8 cellular contexts compared by ENCODE assay signal in genomic region chr19:35642798-35643254, GRCh38. TPM values are rescaled to one million over a fixed set of nuclear protein-coding genes. Genes with fewer than 3 reads are reported as not detected.
DNase-seq lines count a peak whose midpoint lies in the region; ATAC-seq and TF ChIP-seq lines count a peak whose summit lies in the region.

No MANE protein-coding gene starts in this region.

- H3K4me3 ChIP-seq in GM06990 (replicated peaks; ENCODE audit: low read depth, low read length) (peak overlapping the region; percentile 64), SK-N-MC (peak overlapping the region; percentile 97), fibroblast of pulmonary artery (replicated peaks; ENCODE audit: low read depth, low read length) (peak overlapping the region; percentile 60), psoas muscle (peak overlapping the region; percentile 67)

- H3K9ac ChIP-seq in SK-N-MC (ENCODE audit: insufficient read length), result peak overlapping the region; percentile 83

- H3K27ac ChIP-seq in SK-N-MC (no peak overlapping the region), psoas muscle (no peak overlapping the region)

- intact Hi-C loops in psoas muscle (cut with DNase I), result no loop called here

- ATAC-seq in psoas muscle (no peak), HG03097 (IDR thresholded peaks at IDR 0.05; ENCODE audit: low FRiP score, unreplicated experiment) (no peak), GM21737 (IDR thresholded peaks at IDR 0.05; ENCODE audit: unreplicated experiment) (no peak)

- H3K4me1 ChIP-seq in psoas muscle, result peaks cover 9% of the 10 kb centered on the region

- no peak for TF ChIP-seq CTCF in GM06990 (IDR thresholded peaks at IDR 0.05; ENCODE audit: insufficient read depth, low read length, poor library complexity, severe bottlenecking)
- TF ChIP-seq CTCF in fibroblast of pulmonary artery (IDR thresholded peaks at IDR 0.05; ENCODE audit: low read length, missing control alignments), result no peak
- TF ChIP-seq CTCF in psoas muscle (IDR thresholded peaks at IDR 0.05), result no peak

- 33 to 44% (median 42%) methylated on average over 13 to 15 of the region's 15 CpGs for WGBS in psoas muscle, 3 donors

- H3K36me3 ChIP-seq in GM06990 (ENCODE audit: control insufficient read depth, insufficient read depth, low read length) (peaks cover 5% of the 10 kb centered on the region), SK-N-MC (ENCODE audit: insufficient read depth, low read length) (peaks cover 2% of the 10 kb centered on the region; the same call in 1 of the 2 replicates), psoas muscle (ENCODE audit: insufficient read depth in 1 of 2, low read depth in 1 of 2) (peaks cover 0 to 7% of the 10 kb centered on the region in 2 donors)

- H3K9me3 ChIP-seq in SK-N-MC (ENCODE audit: low read depth, low read length) (no peaks in the 10 kb centered on the region), psoas muscle (no peaks in the 10 kb centered on the region)

- DNase-seq in GM06990 (ENCODE audit: extremely low read depth, insufficient read length) (no peak), SK-N-MC (ENCODE audit: low read depth, low spot score) (no peak), fibroblast of pulmonary artery (ENCODE audit: low read depth) (no peak), psoas muscle (no peak), HuH-7 (ENCODE audit: low spot score) (no peak), NCI-H748 (lab: John Stamatoyannopoulos, UW; ENCODE audit: unreplicated experiment) (no peak)

- H3K27me3 ChIP-seq in GM06990 (replicated peaks; ENCODE audit: control insufficient read depth, insufficient read depth, low read length) (no peaks in the 10 kb centered on the region), psoas muscle (ENCODE audit: insufficient read depth in 3 of 3, low read length in 2 of 3) (no peaks in the 10 kb centered on the region)

RNA-seq across cellular contexts. Expression of gene ETV2, which starts 1.3 kb away (rescaled TPM):
- not detected for total RNA-seq in psoas muscle
- polyA plus RNA-seq in psoas muscle, result under 1 TPM; 0.19 to 0.23 (median 0.20) TPM

RNA-seq across cellular contexts. Expression of gene COX6B1, which starts 5.3 kb away (rescaled TPM):
- 100 to 1,000 TPM; 631 to 878 (median 757) TPM for total RNA-seq in psoas muscle
- polyA plus RNA-seq in psoas muscle, result 1,000 to 10,000 TPM in 2 of 3 donors, 100 to 1,000 TPM in 1; 912 to 1,724 (median 1,459) TPM

RNA-seq across cellular contexts. Expression of gene RBM42, which starts 14.0 kb away (rescaled TPM):
- 10 to 100 TPM; 50.1 to 68.1 (median 59.1) TPM for total RNA-seq in psoas muscle
- 10 to 100 TPM; 53.2 to 69.1 (median 61.1) TPM for polyA plus RNA-seq in psoas muscle

RNA-seq across cellular contexts. Expression of gene UPK1A, which starts 23.5 kb away (rescaled TPM):
- not detected for total RNA-seq in psoas muscle
- under 1 TPM; 0.17 to 0.31 (median 0.24) TPM for polyA plus RNA-seq in psoas muscle

RNA-seq across cellular contexts. Expression of gene HAUS5, which starts 30.3 kb away (rescaled TPM):
- 1 to 10 TPM; 2.5 to 6.1 (median 4.8) TPM for total RNA-seq in psoas muscle
- 1 to 10 TPM; 3.3 to 3.9 (median 3.6) TPM for polyA plus RNA-seq in psoas muscle
